In genomic region chr12:68373836-68374314, GRCh38 we compare ENCODE assay signal across 8 cellular contexts. TPM values are rescaled to one million over a fixed set of nuclear protein-coding genes. Genes with fewer than 3 reads are reported as not detected.
A peak's percentile ranks its signal among the peaks of the same experiment; 100 is the strongest.
DNase-seq lines count a peak whose midpoint lies in the region; ATAC-seq and TF ChIP-seq lines count a peak whose summit lies in the region.

No MANE protein-coding gene starts in this region.

- no peak overlapping the region for H3K14ac ChIP-seq in H9 (ENCODE audit: insufficient read depth, low read length)

- peak; percentile 25 for ATAC-seq in GM21526 (IDR thresholded peaks at IDR 0.05; ENCODE audit: low FRiP score, unreplicated experiment)
- peak; percentile 83 for ATAC-seq in activated naive CD8-positive, alpha-beta T cell treated with anti-CD3 and anti-CD28 coated beads, Interleukin-2, amount 50 U/mL, for 24 hours

- no peaks in the 10 kb centered on the region for H3K4me1 ChIP-seq in H9 (ENCODE audit: insufficient read depth, low read length)

- TF ChIP-seq CTCF in coronary artery (IDR thresholded peaks at IDR 0.05) (no peak), H9 (conservative IDR thresholded peaks at IDR 0.05) (no peak)

- H3K27ac ChIP-seq in coronary artery (peak overlapping the region in 1 of 2 donors; percentile 24), H9 (ENCODE audit: insufficient read length, low read depth, low read length) (no peak overlapping the region)

- H3K9me3 Mint-ChIP-seq in IgD-negative memory B cell (peaks cover 0 to 2% (median 0%) of the 10 kb centered on the region in 3 donors), H9 (no peaks in the 10 kb centered on the region)
- peaks cover 4% of the 10 kb centered on the region for H3K9me3 Mint-ChIP-seq in activated naive CD8-positive, alpha-beta T cell treated with anti-CD3 and anti-CD28 coated beads, Interleukin-2, amount 50 U/mL, for 24 hours

- H3K4me3 ChIP-seq in coronary artery = no peak overlapping the region

- no peak overlapping the region for H3T11ph ChIP-seq in H9 (ENCODE audit: low read length)

- H3K4me3 Mint-ChIP-seq in IgD-negative memory B cell = peak overlapping the region; percentile 21 to 89 (median 68)
- H3K4me3 Mint-ChIP-seq in activated naive CD8-positive, alpha-beta T cell treated with anti-CD3 and anti-CD28 coated beads, Interleukin-2, amount 50 U/mL, for 24 hours = peak overlapping the region; percentile 34
- no peak overlapping the region for H3K4me3 Mint-ChIP-seq in H9

- H2AFZ ChIP-seq in H9 (ENCODE audit: low read length) = no peak overlapping the region

- no peaks in the 10 kb centered on the region for H3K9me3 ChIP-seq in H9 (ENCODE audit: control insufficient read depth, low read depth, low read length)

- DNase-seq in GF-D8 (lab: John Stamatoyannopoulos, UW) = peak; percentile 87
- DNase-seq in activated naive CD8-positive, alpha-beta T cell treated with anti-CD3 and anti-CD28 coated beads, Interleukin-2, amount 50 U/mL, for 24 hours = peak; percentile 50
- no peak for DNase-seq in coronary artery (ENCODE audit: low spot score)
- no peak for DNase-seq in NCI-H774 (lab: John Stamatoyannopoulos, UW)
- no peak for DNase-seq in NCI-H526 (lab: John Stamatoyannopoulos, UW)
- DNase-seq in H9 = no peak

- no peak overlapping the region for H2BK12ac ChIP-seq in H9 (ENCODE audit: insufficient read length, low read depth, low read length)

- H2BK120ac ChIP-seq in H9 (ENCODE audit: low read depth, low read length, poor library complexity, severe bottlenecking) = no peak overlapping the region

- no peak overlapping the region for H4K5ac ChIP-seq in H9 (ENCODE audit: insufficient read length, low read depth, low read length)

- no peaks in the 10 kb centered on the region for H3K23me2 ChIP-seq in H9 (ENCODE audit: insufficient read length, low read depth, low read length, poor library complexity, severe bottlenecking)

- H3K23ac ChIP-seq in H9 (ENCODE audit: insufficient read length, low read depth, low read length) = no peak overlapping the region

- no peak overlapping the region for H2AK5ac ChIP-seq in H9 (ENCODE audit: insufficient read length, low read length)

- no peak overlapping the region for H3K18ac ChIP-seq in H9 (ENCODE audit: insufficient read length, low read depth, low read length)

- H3K4ac ChIP-seq in H9 (ENCODE audit: low read depth, low read length) = no peak overlapping the region

- H3K9ac ChIP-seq in H9 (ENCODE audit: extremely low read depth, insufficient read length, low read length) = no peak overlapping the region

- H3K4me1 Mint-ChIP-seq in IgD-negative memory B cell (peaks cover 27 to 32% (median 28%) of the 10 kb centered on the region in 3 donors), H9 (peaks cover 20 to 23% of the 10 kb centered on the region in 2 experiments)
- H3K4me1 Mint-ChIP-seq in activated naive CD8-positive, alpha-beta T cell treated with anti-CD3 and anti-CD28 coated beads, Interleukin-2, amount 50 U/mL, for 24 hours = peaks cover 48% of the 10 kb centered on the region

- H3K36me3 Mint-ChIP-seq in IgD-negative memory B cell = no peaks in the 10 kb centered on the region
- no peaks in the 10 kb centered on the region for H3K36me3 Mint-ChIP-seq in activated naive CD8-positive, alpha-beta T cell treated with anti-CD3 and anti-CD28 coated beads, Interleukin-2, amount 50 U/mL, for 24 hours (ENCODE audit: low read depth)
- no peaks in the 10 kb centered on the region; a peak in 1 of 7 replicates for H3K36me3 Mint-ChIP-seq in H9 (ENCODE audit: insufficient read depth in 1 of 3, low read depth in 3 of 3)

- no peaks in the 10 kb centered on the region for H3K79me1 ChIP-seq in H9 (ENCODE audit: insufficient read depth, low read depth, low read length, poor library complexity, severe bottlenecking)

- H2BK20ac ChIP-seq in H9 (ENCODE audit: low read depth, low read length, poor library complexity, severe bottlenecking) = no peak overlapping the region

- H3K27ac Mint-ChIP-seq in IgD-negative memory B cell (peak overlapping the region; percentile 57 to 96 (median 75)), H9 (no peak overlapping the region)
- peak overlapping the region; percentile 92 for H3K27ac Mint-ChIP-seq in activated naive CD8-positive, alpha-beta T cell treated with anti-CD3 and anti-CD28 coated beads, Interleukin-2, amount 50 U/mL, for 24 hours

- no peak overlapping the region for H3K4me2 ChIP-seq in H9 (ENCODE audit: insufficient read depth, insufficient read length, low read length)

- H4K8ac ChIP-seq in H9 (replicated peaks; ENCODE audit: insufficient read length, low read depth, low read length) = no peak overlapping the region

- 0 out of 2 replicates have a peak, but pooled peaks cover 2% of the 10 kb centered on the region for H3K79me2 ChIP-seq in H9 (ENCODE audit: insufficient read depth, low read length)

- no CpG with 5 or more reads among the region's 4 CpGs for WGBS in H9 (ENCODE audit: extremely low coverage, insufficient read length, low lambda C conversion rate)

- H3K27me3 Mint-ChIP-seq in IgD-negative memory B cell = no peaks in the 10 kb centered on the region
- no peaks in the 10 kb centered on the region for H3K27me3 Mint-ChIP-seq in activated naive CD8-positive, alpha-beta T cell treated with anti-CD3 and anti-CD28 coated beads, Interleukin-2, amount 50 U/mL, for 24 hours
- peaks cover 1% of the 10 kb centered on the region; the same call in 1 of the 2 replicates for H3K27me3 Mint-ChIP-seq in H9 (ENCODE audit: low read depth)

- H4K20me1 ChIP-seq in H9 (ENCODE audit: control insufficient read depth, insufficient read depth, insufficient read length) = no peaks in the 10 kb centered on the region

- no peak overlapping the region for H4K91ac ChIP-seq in H9 (ENCODE audit: insufficient read length, low read depth, low read length)

- no peak overlapping the region for H2BK5ac ChIP-seq in H9 (ENCODE audit: insufficient read length, low read length)

- H3K27me3 ChIP-seq in H9 (ENCODE audit: insufficient read depth, low read length) = no peaks in the 10 kb centered on the region

- H3K56ac ChIP-seq in H9 (ENCODE audit: insufficient read length, low read depth, low read length) = no peak overlapping the region

- H2BK15ac ChIP-seq in H9 (ENCODE audit: low read depth, low read length) = no peak overlapping the region

RNA-seq across cellular contexts. Expression of gene MDM1, which starts 41.7 kb away (rescaled TPM):
- 18.0 TPM for polyA plus RNA-seq in IgD-negative memory B cell
- total RNA-seq in H9 (2021) = 8.8 and 10.6 TPM in 2 replicates

Comparison
In these comparisons a context has a peak if more than half of its experiments do, and no peak if none do; other contexts are left out.
1. DNase-seq: peak in GF-D8 (single experiment) and activated naive CD8-positive, alpha-beta T cell treated with anti-CD3 and anti-CD28 coated beads, Interleukin-2, amount 50 U/mL, for 24 hours (single experiment); none in coronary artery (single experiment), NCI-H774 (single experiment), NCI-H526 (0 of 2) and H9 (single experiment).
2. H3K27ac Mint-ChIP-seq: peak in IgD-negative memory B cell (3 of 3) and activated naive CD8-positive, alpha-beta T cell treated with anti-CD3 and anti-CD28 coated beads, Interleukin-2, amount 50 U/mL, for 24 hours (single experiment); none in H9 (0 of 3).
3. H3K4me3 Mint-ChIP-seq: peak in IgD-negative memory B cell (4 of 4) and activated naive CD8-positive, alpha-beta T cell treated with anti-CD3 and anti-CD28 coated beads, Interleukin-2, amount 50 U/mL, for 24 hours (single experiment); none in H9 (0 of 2).